In the genomic region with DNA sequence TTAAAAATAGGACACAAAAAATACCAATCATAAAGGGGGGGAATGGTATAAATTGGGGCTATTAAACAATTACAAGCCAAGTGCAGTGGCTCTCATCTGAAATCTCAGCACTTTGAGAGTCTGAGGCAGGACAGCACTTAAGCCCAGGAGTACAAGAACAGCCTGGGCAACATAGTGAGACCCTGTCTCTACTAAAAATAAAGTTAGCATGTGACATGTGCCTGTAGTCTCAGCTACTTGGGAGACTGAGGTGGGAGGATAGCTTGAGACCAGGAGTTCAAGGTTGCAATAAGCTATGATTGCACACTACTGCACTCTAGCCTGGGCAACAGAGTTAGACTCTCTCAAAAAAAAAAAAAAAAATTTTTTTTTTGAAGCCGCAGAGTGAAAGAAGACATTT, we compare ENCODE assay signal across 12 cellular contexts.
"Had no signal": no experiment of that assay in that cellular context is flagged by ENCODE, and none has a peak within 500 bp of the region (broad histone marks: within the 10 kb centered on the region; RNA-seq: fewer than 3 reads in every experiment).

No MANE protein-coding gene starts in this region.

- H3K27ac Mint-ChIP-seq: endodermal cell, neural progenitor cell had no signal

- H3K36me3 Mint-ChIP-seq: neural progenitor cell had no signal

- H3K4me1 ChIP-seq: neural progenitor cell, pancreas, tibial nerve had no signal

- DNase-seq: activated CD4-positive, alpha-beta T cell treated with anti-CD3 and anti-CD28 coated beads for 4 hours; activated naive CD4-positive, alpha-beta T cell treated with anti-CD3 and anti-CD28 coated beads, Interleukin-2, amount 50 U/mL, for 16 hours; cerebellar nuclear complex; endodermal cell; erythroblast; pancreas; Right ventricle myocardium superior; stimulated activated CD4-positive, alpha-beta T cell treated with anti-CD3 and anti-CD28 coated beads, Interleukin-4, amount 100 ng/mL, for 1 hour; stimulated activated CD8-positive, alpha-beta memory T cell treated with anti-CD3 and anti-CD28 coated beads, Interleukin-4, amount 100 ng/mL, for 48 hours had no signal

- H3K9me3 Mint-ChIP-seq: endodermal cell, neural progenitor cell had no signal

- H3K27me3 ChIP-seq: neural progenitor cell, pancreas, tibial nerve had no signal

- H3K9me3 ChIP-seq: pancreas, tibial nerve had no signal

- H3K36me3 ChIP-seq: neural progenitor cell, pancreas, tibial nerve had no signal

- ATAC-seq: pancreas, SK-N-SH treated with all-trans-retinoic acid at 6 μM for 48 hours had no signal

- H3K27ac ChIP-seq: neural progenitor cell, pancreas, tibial nerve had no signal

- H3K4me1 Mint-ChIP-seq: neural progenitor cell had no signal

- H3K4me3 Mint-ChIP-seq: endodermal cell, neural progenitor cell had no signal

- H3K4me3 ChIP-seq: neural progenitor cell, pancreas, tibial nerve had no signal
